1 cellular context compared by ENCODE assay signal in genomic region chr14:34223302-34224150, GRCh38.
TF ChIP-seq lines count a peak whose summit lies in the region.

No MANE protein-coding gene starts in this region.

TF ChIP-seq in H1, 55 proteins besides CTCF, POLR2A, EP300 and RAD21:
- no peak for TF ChIP-seq EZH2 (IDR thresholded peaks at IDR 0.05; ENCODE audit: low read depth, low read length, severe bottlenecking)
- no peak for TF ChIP-seq TAF7 (optimal IDR thresholded peaks at IDR 0.05; ENCODE audit: borderline replicate concordance, low read depth, low read length)
- no peak for TF ChIP-seq SAP30 (IDR thresholded peaks at IDR 0.05; ENCODE audit: insufficient read depth, insufficient replicate concordance, low read length)
- no peak for TF ChIP-seq E2F6 (IDR thresholded peaks at IDR 0.05)
- no peak for TF ChIP-seq RBBP5 (IDR thresholded peaks at IDR 0.05; ENCODE audit: borderline replicate concordance, low read depth, low read length)
- no peak for TF ChIP-seq CHD2 (IDR thresholded peaks at IDR 0.05; ENCODE audit: low read length)
- TF ChIP-seq SIX5 (IDR thresholded peaks at IDR 0.05; ENCODE audit: low read depth, low read length): no peak
- no peak for TF ChIP-seq MAFK (IDR thresholded peaks at IDR 0.05; ENCODE audit: low read depth, low read length)
- TF ChIP-seq RXRA (IDR thresholded peaks at IDR 0.05; ENCODE audit: insufficient read depth, low read depth, low read length): no peak
- TF ChIP-seq RFX5 (IDR thresholded peaks at IDR 0.05; ENCODE audit: borderline replicate concordance, low read depth, low read length): no peak
- TF ChIP-seq ZNF274 (IDR thresholded peaks at IDR 0.05; ENCODE audit: borderline replicate concordance, extremely low read depth, low read length): no peak
- TF ChIP-seq SIRT6 (IDR thresholded peaks at IDR 0.05; ENCODE audit: low read length): no peak
- TF ChIP-seq, protein P1, sequence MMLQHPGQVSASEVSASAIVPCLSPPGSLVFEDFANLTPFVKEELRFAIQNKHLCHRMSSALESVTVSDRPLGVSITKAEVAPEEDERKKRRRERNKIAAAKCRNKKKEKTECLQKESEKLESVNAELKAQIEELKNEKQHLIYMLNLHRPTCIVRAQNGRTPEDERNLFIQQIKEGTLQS (IDR thresholded peaks at IDR 0.05; ENCODE audit: insufficient read depth, low read depth, low read length): no peak
